Comparison of ENCODE assay signal across 34 cellular contexts in genomic region chr9:109759584-109759983, GRCh38. TPM values are rescaled to one million over a fixed set of nuclear protein-coding genes. Genes with fewer than 3 reads are reported as not detected.
"Had no signal": no experiment of that assay in that cellular context is flagged by ENCODE, and none has a peak within 500 bp of the region (broad histone marks: within the 10 kb centered on the region; RNA-seq: fewer than 3 reads in every experiment).

No MANE protein-coding gene starts in this region.

- ATAC-seq: activated naive CD4-positive, alpha-beta T cell treated with anti-CD3 and anti-CD28 coated beads, Interleukin-2, amount 50 U/mL, for 72 hours; activated naive CD8-positive, alpha-beta T cell treated with anti-CD3 and anti-CD28 coated beads, Interleukin-2, amount 50 U/mL, for 24 hours; activated T-cell treated with anti-CD3 and anti-CD28 coated beads, Interleukin-2, amount 50 U/mL, for 4 hours; activated T-cell treated with anti-CD3 and anti-CD28 coated beads, Interleukin-2, amount 50 U/mL, for 72 hours; activated T-helper 17 cell treated with anti-CD3 and anti-CD28 coated beads, Interleukin-2, amount 50 U/mL, for 72 hours; body of pancreas had no signal

- H3K27ac ChIP-seq: ascending aorta, body of pancreas, brain microvascular endothelial cell, breast epithelium, cardiac muscle cell had no signal

- H3K4me1 ChIP-seq: ascending aorta, body of pancreas, breast epithelium had no signal

- H3K4me3 ChIP-seq: ascending aorta, body of pancreas, breast epithelium, cardiac muscle cell had no signal

- DNase-seq: activated effector memory CD4-positive, alpha-beta T cell treated with anti-CD3 and anti-CD28 coated beads, Interleukin-2, amount 50 U/mL, for 16 hours; activated effector memory CD4-positive, alpha-beta T cell treated with Interleukin-2 at 50 U/mL for 16 hours; activated gamma-delta T cell; activated gamma-delta T cell treated with Interleukin-2 at 50 U/mL for 16 hours; activated naive CD4-positive, alpha-beta T cell; activated naive CD4-positive, alpha-beta T cell treated with anti-CD3 and anti-CD28 coated beads for 36 hours; activated naive CD4-positive, alpha-beta T cell treated with anti-CD3 and anti-CD28 coated beads, Interleukin-2, amount 10 ng/mL, durations not matched to agents 7 days and 5 days; activated naive CD4-positive, alpha-beta T cell treated with anti-CD3 and anti-CD28 coated beads, Interleukin-2, amount 50 U/mL, for 16 hours; activated naive CD4-positive, alpha-beta T cell treated with Interleukin-2 at 50 U/mL for 16 hours; activated naive CD8-positive, alpha-beta T cell treated with anti-CD3 and anti-CD28 coated beads for 36 hours; activated naive CD8-positive, alpha-beta T cell treated with anti-CD3 and anti-CD28 coated beads, Interleukin-2, amount 10 ng/mL, durations not matched to agents 7 days and 5 days; activated naive CD8-positive, alpha-beta T cell treated with anti-CD3 and anti-CD28 coated beads, Interleukin-2, amount 50 U/mL, for 24 hours; activated T-cell treated with anti-CD3 and anti-CD28 coated beads for 4 hours; activated T-cell treated with anti-CD3 and anti-CD28 coated beads, Interleukin-2, amount 50 U/mL, for 1 hour; activated T-cell treated with anti-CD3 and anti-CD28 coated beads, Interleukin-2, amount 50 U/mL, for 24 hours; activated T-cell treated with anti-CD3 and anti-CD28 coated beads, Interleukin-2, amount 50 U/mL, for 4 hours; activated T-cell treated with anti-CD3 and anti-CD28 coated beads, Interleukin-2, amount 50 U/mL, for 48 hours; activated T-cell treated with anti-CD3 and anti-CD28 coated beads, Interleukin-2, amount 50 U/mL, for 72 hours; amniotic stem cell; amygdala; anterior cingulate cortex; aorta; body of pancreas; brain microvascular endothelial cell; caudate nucleus; central memory CD4-positive, alpha-beta T cell; cerebellar nuclear complex had no signal

- H3K9me3 ChIP-seq: ascending aorta, body of pancreas, breast epithelium had no signal

- FAIRE-seq: astrocyte, bronchial epithelial cell had no signal

- H3K27me3 ChIP-seq: ascending aorta, body of pancreas, brain microvascular endothelial cell, breast epithelium, cardiac muscle cell had no signal

- H3K36me3 ChIP-seq: ascending aorta, brain microvascular endothelial cell, breast epithelium had no signal

RNA-seq across cellular contexts. Expression of gene PALM2AKAP2, which starts 20.4 kb away (rescaled TPM):
- total RNA-seq: activated naive CD8-positive, alpha-beta T cell treated with anti-CD3 and anti-CD28 coated beads for 36 hours; activated naive CD8-positive, alpha-beta T cell treated with anti-CD3 and anti-CD28 coated beads, Interleukin-2, amount 10 ng/mL, durations not matched to agents 7 days and 5 days had no signal
